Comparison of ENCODE assay signal across 23 cellular contexts in genomic region chr3:21094686-21095085, GRCh38.
"Had no signal": no experiment of that assay in that cellular context is flagged by ENCODE, and none has a peak within 500 bp of the region (broad histone marks: within the 10 kb centered on the region; RNA-seq: fewer than 3 reads in every experiment).

No MANE protein-coding gene starts in this region.

- H3K36me3 ChIP-seq: stomach, suprapubic skin, thoracic aorta, thyroid gland, tibial artery, tibial nerve, transverse colon, upper lobe of left lung, upper lobe of right lung, uterus, vagina had no signal

- H3K4me1 ChIP-seq: stomach, suprapubic skin, testis, thyroid gland, tibial artery, tibial nerve, transverse colon, upper lobe of left lung, upper lobe of right lung, uterus, vagina had no signal

- H3K27me3 ChIP-seq: stomach, suprapubic skin, testis, thyroid gland, tibial artery, tibial nerve, transverse colon, upper lobe of left lung, upper lobe of right lung, uterus, vagina had no signal

- H3K27ac ChIP-seq: stomach, suprapubic skin, testis, thoracic aorta, thyroid gland, tibial artery, tibial nerve, transverse colon, upper lobe of left lung, upper lobe of right lung, uterus, vagina had no signal

- DNase-seq: stimulated activated CD4-positive, alpha-beta T cell treated with anti-CD3 and anti-CD28 coated beads, Interleukin-2, amount 100 ng/mL, for 24 hours; stimulated activated CD4-positive, alpha-beta T cell treated with anti-CD3 and anti-CD28 coated beads, Interleukin-2, amount 100 ng/mL, for 48 hours; stimulated activated CD4-positive, alpha-beta T cell treated with anti-CD3 and anti-CD28 coated beads, Interleukin-4, amount 100 ng/mL, for 1 hour; stimulated activated CD4-positive, alpha-beta T cell treated with anti-CD3 and anti-CD28 coated beads, Interleukin-4, amount 100 ng/mL, for 24 hours; stimulated activated CD8-positive, alpha-beta memory T cell treated with anti-CD3 and anti-CD28 coated beads, Interleukin-4, amount 100 ng/mL, for 48 hours; stimulated activated naive B cell treated with anti-CD40 and anti-IgM and Interleukin-4, amounts not matched to agents 10 μg/mL and 1 μg/mL and 100 μg/mL, for 72 hours; stimulated activated naive CD4-positive, alpha-beta T cell; stimulated activated naive CD4-positive, alpha-beta T cell treated with Interleukin-2 at 50 U/mL for 16 hours; stimulated activated naive CD8-positive, alpha-beta T cell treated with anti-CD3 and anti-CD28 coated beads, Interleukin-15, amount 100 ng/mL, for 72 hours; stimulated activated naive CD8-positive, alpha-beta T cell treated with anti-CD3 and anti-CD28 coated beads, Interleukin-15, Interleukin-2, amounts not matched to agents 100 U/mL and 50 U/mL, for 24 hours; stomach; substantia nigra; testis; thyroid gland; tibial artery; transverse colon; upper lobe of left lung; upper lobe of right lung; uterus had no signal

- H3K4me3 ChIP-seq: stomach, suprapubic skin, testis, thoracic aorta, thyroid gland, tibial artery, tibial nerve, transverse colon, upper lobe of left lung, upper lobe of right lung, uterus, vagina had no signal

- H3K9me3 ChIP-seq: stomach, suprapubic skin, testis, thoracic aorta, thyroid gland, tibial artery, tibial nerve, transverse colon, upper lobe of left lung, upper lobe of right lung, uterus, vagina had no signal
